Comparison of ENCODE assay signal across 17 cellular contexts in genomic region chr7:151195616-151196450, GRCh38. TPM values are rescaled to one million over a fixed set of nuclear protein-coding genes. Genes with fewer than 3 reads are reported as not detected.
"Had no signal": no experiment of that assay in that cellular context is flagged by ENCODE, and none has a peak within 500 bp of the region (broad histone marks: within the 10 kb centered on the region; RNA-seq: fewer than 3 reads in every experiment).

No MANE protein-coding gene starts in this region.

- H3K36me3 Mint-ChIP-seq: activated naive CD4-positive, alpha-beta T cell treated with anti-CD3 and anti-CD28 coated beads, Interleukin-2, amount 10 ng/mL, durations not matched to agents 7 days and 5 days; naive thymus-derived CD4-positive, alpha-beta T cell; stimulated activated memory B cell treated with anti-CD40 and anti-IgM and Interleukin-4, amounts not matched to agents 10 μg/mL and 1 μg/mL and 100 μg/mL, for 72 hours had no signal

- H3K4me3 ChIP-seq: gastroesophageal sphincter, heart right ventricle, left lung, mucosa of descending colon had no signal

- H3K9me3 Mint-ChIP-seq: activated naive CD4-positive, alpha-beta T cell treated with anti-CD3 and anti-CD28 coated beads, Interleukin-2, amount 10 ng/mL, durations not matched to agents 7 days and 5 days; naive thymus-derived CD4-positive, alpha-beta T cell; stimulated activated memory B cell treated with anti-CD40 and anti-IgM and Interleukin-4, amounts not matched to agents 10 μg/mL and 1 μg/mL and 100 μg/mL, for 72 hours had no signal

- DNase-seq: activated CD4-positive, alpha-beta T cell treated with anti-CD3 and anti-CD28 coated beads for 1 hour; activated CD4-positive, alpha-beta T cell treated with anti-CD3 and anti-CD28 coated beads, Interleukin-2, amount 50 U/mL, for 4 hours; activated naive CD4-positive, alpha-beta T cell treated with anti-CD3 and anti-CD28 coated beads, Interleukin-2, amount 10 ng/mL, durations not matched to agents 7 days and 5 days; activated T-cell treated with anti-CD3 and anti-CD28 coated beads, Interleukin-2, amount 50 U/mL, for 1 hour; erythroblast; heart right ventricle; left lung; mammary epithelial cell; mucosa of descending colon; naive thymus-derived CD4-positive, alpha-beta T cell; T1000 had no signal

- H3K9me3 ChIP-seq: gastroesophageal sphincter, heart right ventricle, left lung, mucosa of descending colon had no signal

- H3K4me1 ChIP-seq: left lung had no signal

- H3K4me3 Mint-ChIP-seq: activated naive CD4-positive, alpha-beta T cell treated with anti-CD3 and anti-CD28 coated beads, Interleukin-2, amount 10 ng/mL, durations not matched to agents 7 days and 5 days; naive thymus-derived CD4-positive, alpha-beta T cell; stimulated activated memory B cell treated with anti-CD40 and anti-IgM and Interleukin-4, amounts not matched to agents 10 μg/mL and 1 μg/mL and 100 μg/mL, for 72 hours had no signal

- ATAC-seq: gastroesophageal sphincter; heart right ventricle; left lung; mucosa of descending colon; naive thymus-derived CD4-positive, alpha-beta T cell; stimulated activated memory B cell treated with anti-CD40 and anti-IgM and Interleukin-4, amounts not matched to agents 10 μg/mL and 1 μg/mL and 100 μg/mL, for 72 hours had no signal

- H3K27ac ChIP-seq: gastroesophageal sphincter, heart right ventricle, left lung had no signal

- H3K27ac Mint-ChIP-seq: activated naive CD4-positive, alpha-beta T cell treated with anti-CD3 and anti-CD28 coated beads, Interleukin-2, amount 10 ng/mL, durations not matched to agents 7 days and 5 days; stimulated activated memory B cell treated with anti-CD40 and anti-IgM and Interleukin-4, amounts not matched to agents 10 μg/mL and 1 μg/mL and 100 μg/mL, for 72 hours had no signal

- H3K36me3 ChIP-seq: gastroesophageal sphincter, heart right ventricle, left lung had no signal

- H3K4me1 Mint-ChIP-seq: stimulated activated memory B cell treated with anti-CD40 and anti-IgM and Interleukin-4, amounts not matched to agents 10 μg/mL and 1 μg/mL and 100 μg/mL, for 72 hours had no signal

RNA-seq across cellular contexts. Expression of gene ASB10, which starts 8.8 kb away (rescaled TPM):
- total RNA-seq: astrocyte; dermis microvascular lymphatic vessel endothelial cell; gastroesophageal sphincter; left lung; mammary epithelial cell; mucosa of descending colon; naive thymus-derived CD4-positive, alpha-beta T cell; ureter had no signal
- polyA plus RNA-seq: keratinocyte; mammary epithelial cell; naive thymus-derived CD4-positive, alpha-beta T cell had no signal

RNA-seq across cellular contexts. Expression of gene H2BK1, which starts 14.5 kb away (rescaled TPM):
- total RNA-seq: astrocyte, dermis microvascular lymphatic vessel endothelial cell, gastroesophageal sphincter, heart right ventricle, left lung, mammary epithelial cell, mucosa of descending colon, ureter had no signal
- polyA plus RNA-seq: heart right ventricle; keratinocyte; mammary epithelial cell; naive thymus-derived CD4-positive, alpha-beta T cell had no signal

RNA-seq across cellular contexts. Expression of gene GBX1, which starts 28.3 kb away (rescaled TPM):
- total RNA-seq: astrocyte; dermis microvascular lymphatic vessel endothelial cell; gastroesophageal sphincter; left lung; mammary epithelial cell; mucosa of descending colon; naive thymus-derived CD4-positive, alpha-beta T cell; ureter had no signal
- polyA plus RNA-seq: keratinocyte; mammary epithelial cell; naive thymus-derived CD4-positive, alpha-beta T cell had no signal
